In genomic region chr3:120198305-120198878, GRCh38 we compare ENCODE assay signal across 8 cellular contexts.
A peak's percentile ranks its signal among the peaks of the same experiment; 100 is the strongest.
DNase-seq lines count a peak whose midpoint lies in the region; ATAC-seq and TF ChIP-seq lines count a peak whose summit lies in the region.

No MANE protein-coding gene starts in this region.

- H2AFZ ChIP-seq in neural cell (ENCODE audit: low read depth, low read length): no peak overlapping the region

- 57 to 58% methylated on average over 3 of the region's 3 CpGs for WGBS in body of pancreas, 2 donors

- H3K27me3 ChIP-seq in body of pancreas (no peaks in the 10 kb centered on the region), neural cell (ENCODE audit: insufficient read depth, low read depth, low read length) (no peaks in the 10 kb centered on the region)

- H3F3A ChIP-seq in neural cell (ENCODE audit: insufficient read depth, low read length, poor library complexity, severe bottlenecking): no peaks in the 10 kb centered on the region

- peak in 4 of 7 experiments; percentile 38 to 41 (median 40) for TF ChIP-seq CTCF in body of pancreas (IDR thresholded peaks at IDR 0.05)
- peak; percentile 41 for TF ChIP-seq CTCF in neural cell (IDR thresholded peaks at IDR 0.05; ENCODE audit: poor library complexity, severe bottlenecking)

- no peak overlapping the region for H3K4me2 ChIP-seq in neural cell (ENCODE audit: low read length)

- TF ChIP-seq POLR2A in body of pancreas (IDR thresholded peaks at IDR 0.05): no peak

- no peaks in the 10 kb centered on the region for H3K9me3 ChIP-seq in body of pancreas
- H3K9me3 ChIP-seq in neural cell (ENCODE audit: low read length): no peaks in the 10 kb centered on the region

- peak; percentile 34 for TF ChIP-seq RAD21 in neural cell (conservative IDR thresholded peaks at IDR 0.05)

- no peak overlapping the region for H3K4me3 ChIP-seq in body of pancreas
- no peak overlapping the region for H3K4me3 ChIP-seq in neural cell (ENCODE audit: low read length)

- H3K79me2 ChIP-seq in neural cell (replicated peaks; ENCODE audit: insufficient read depth, low read length): no peaks in the 10 kb centered on the region

- H4K20me1 ChIP-seq in neural cell (ENCODE audit: insufficient read depth): no peaks in the 10 kb centered on the region

- peak; percentile 4 for DNase-seq in NCI-H1092 treated with DMSO at 0.1 percent for 48 hours (lab: John Stamatoyannopoulos, UW)
- DNase-seq in NCI-H1092 (lab: John Stamatoyannopoulos, UW): no peak
- peak; percentile 14 for DNase-seq in MV-4-11 (lab: John Stamatoyannopoulos, UW)
- DNase-seq in body of pancreas: no peak
- DNase-seq in stimulated activated CD4-positive, alpha-beta T cell treated with anti-CD3 and anti-CD28 coated beads, Interleukin-4, amount 100 ng/mL, for 24 hours: no peak

- no peak for TF ChIP-seq EP300 in neural cell (conservative IDR thresholded peaks at IDR 0.05; ENCODE audit: poor library complexity, severe bottlenecking)

- H3K36me3 ChIP-seq in body of pancreas (replicated peaks in 1 of 2; ENCODE audit: insufficient read depth in 1 of 2, low read depth in 2 of 2) (no peaks in the 10 kb centered on the region), neural cell (ENCODE audit: insufficient read depth, low read length) (no peaks in the 10 kb centered on the region)

- H3K9ac ChIP-seq in neural cell (ENCODE audit: low read length): no peak overlapping the region

- peaks cover 9% of the 10 kb centered on the region for H3K4me1 ChIP-seq in body of pancreas

- H3K27ac ChIP-seq in body of pancreas (no peak overlapping the region), neural cell (ENCODE audit: low read length) (no peak overlapping the region)

- intact Hi-C loops in body of pancreas (cut with DNase I): no loop called here

- H3K9me2 ChIP-seq in neural cell (ENCODE audit: insufficient read depth, low read length): no peaks in the 10 kb centered on the region

- ATAC-seq in body of pancreas: no peak
- ATAC-seq in GM19455 (IDR thresholded peaks at IDR 0.05; ENCODE audit: unreplicated experiment): no peak
- ATAC-seq in GM21381 (IDR thresholded peaks at IDR 0.05; ENCODE audit: unreplicated experiment): no peak

TF ChIP-seq in neural cell, 6 proteins besides CTCF, POLR2A, EP300 and RAD21:
- TF ChIP-seq SMC3 (conservative IDR thresholded peaks at IDR 0.05; ENCODE audit: poor library complexity): no peak
- TF ChIP-seq POLR2AphosphoS5 (IDR thresholded peaks at IDR 0.05): no peak
- no peak for TF ChIP-seq REST (IDR thresholded peaks at IDR 0.05; ENCODE audit: borderline replicate concordance)
- TF ChIP-seq MXI1 (conservative IDR thresholded peaks at IDR 0.05; ENCODE audit: poor library complexity, severe bottlenecking): no peak
- TF ChIP-seq TAF1 (IDR thresholded peaks at IDR 0.05; ENCODE audit: low read depth): no peak
- TF ChIP-seq EZH2 (IDR thresholded peaks at IDR 0.05; ENCODE audit: borderline replicate concordance, insufficient read depth, low read length, poor library complexity, severe bottlenecking): no peak

Comparison
In these comparisons a context has a peak if more than half of its experiments do, and no peak if none do; other contexts are left out.
1. DNase-seq: peak in NCI-H1092 treated with DMSO at 0.1 percent for 48 hours (single experiment) and MV-4-11 (single experiment); none in NCI-H1092 (single experiment), body of pancreas (0 of 4) and stimulated activated CD4-positive, alpha-beta T cell treated with anti-CD3 and anti-CD28 coated beads, Interleukin-4, amount 100 ng/mL, for 24 hours (single experiment).